ENCODE assay signal across 13 cellular contexts in the genomic region with DNA sequence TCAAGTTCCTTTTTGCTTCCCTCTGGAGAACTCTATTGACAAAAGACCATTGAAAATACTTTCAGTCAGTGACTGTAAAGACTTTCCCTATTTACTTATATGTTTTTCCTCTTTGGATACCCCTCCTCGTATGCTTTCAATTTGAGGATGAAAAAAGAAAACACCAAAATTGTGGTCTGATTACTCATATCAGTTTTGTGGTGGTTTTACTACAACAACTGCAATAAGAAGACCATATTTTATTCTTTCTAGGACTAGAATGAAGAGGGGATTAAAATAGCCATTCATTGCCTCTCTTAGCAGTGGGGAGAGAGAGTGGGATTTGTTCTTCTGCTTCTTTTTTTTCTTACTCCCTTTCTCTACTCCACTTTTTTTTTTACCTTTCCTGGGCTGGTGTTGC.
DNase-seq lines count a peak whose midpoint lies in the region; ATAC-seq, FAIRE-seq and TF ChIP-seq lines count a peak whose summit lies in the region.
"Had no signal": no experiment of that assay in that cellular context is flagged by ENCODE, and none has a peak within 500 bp of the region (broad histone marks: within the 10 kb centered on the region; RNA-seq: fewer than 3 reads in every experiment).

No MANE protein-coding gene starts in this region.

- H3K4me1 ChIP-seq in kidney (ENCODE audit: control insufficient read depth in 1 of 2, insufficient read depth in 1 of 2, low read depth in 1 of 2, low read length in 2 of 2) (peaks cover 26 to 54% of the 10 kb centered on the region in 2 donors), tibial artery (peaks cover 0 to 52% (median 18%) of the 10 kb centered on the region in 4 donors), colonic mucosa (no peaks in the 10 kb centered on the region)

- peaks cover 0 to 6% of the 10 kb centered on the region in 2 donors for H3K36me3 Mint-ChIP-seq in activated T-cell treated with anti-CD3 and anti-CD28 coated beads, Interleukin-2, amount 50 U/mL, for 72 hours (ENCODE audit: insufficient read depth in 2 of 2)
- peaks cover 41% of the 10 kb centered on the region for H3K36me3 Mint-ChIP-seq in activated T-cell treated with anti-CD3 and anti-CD28 coated beads, Interleukin-2, amount 50 U/mL, for 24 hours (ENCODE audit: low read depth)
- H3K36me3 Mint-ChIP-seq in activated B cell treated with CpG ODN at 0.5 μM for 24 hours (ENCODE audit: low read depth) = peaks cover 44% of the 10 kb centered on the region
- peaks cover 14% of the 10 kb centered on the region for H3K36me3 Mint-ChIP-seq in activated CD8-positive, alpha-beta memory T cell treated with anti-CD3 and anti-CD28 coated beads, Interleukin-2, amount 10 ng/mL, durations not matched to agents 7 days and 5 days

- DNase-seq in activated T-cell treated with anti-CD3 and anti-CD28 coated beads, Interleukin-2, amount 50 U/mL, for 72 hours = no peak
- DNase-seq in activated T-cell treated with anti-CD3 and anti-CD28 coated beads, Interleukin-2, amount 50 U/mL, for 24 hours = no peak
- DNase-seq in activated B cell treated with CpG ODN at 0.5 μM for 24 hours = no peak
- DNase-seq in kidney = no peak
- DNase-seq in tibial artery = no peak
- DNase-seq in colonic mucosa = no peak
- no peak for DNase-seq in activated CD8-positive, alpha-beta memory T cell treated with anti-CD3 and anti-CD28 coated beads, Interleukin-2, amount 10 ng/mL, durations not matched to agents 7 days and 5 days
- DNase-seq: activated CD4-positive, alpha-beta T cell treated with anti-CD3 and anti-CD28 coated beads, Interleukin-2, amount 10 ng/mL, durations not matched to agents 7 days and 5 days; left lung had no signal

- ATAC-seq in activated T-cell treated with anti-CD3 and anti-CD28 coated beads, Interleukin-2, amount 50 U/mL, for 72 hours (replicated peaks in 1 of 2) = peak; percentile 26 to 44
- ATAC-seq in activated B cell treated with CpG ODN at 0.5 μM for 24 hours (ENCODE audit: low read depth) (no peak), GM19328 (IDR thresholded peaks at IDR 0.05; ENCODE audit: unreplicated experiment) (no peak)
- ATAC-seq in activated CD8-positive, alpha-beta memory T cell treated with anti-CD3 and anti-CD28 coated beads, Interleukin-2, amount 10 ng/mL, durations not matched to agents 7 days and 5 days = no peak
- ATAC-seq: left lung had no signal

- H3K4me1 Mint-ChIP-seq in activated T-cell treated with anti-CD3 and anti-CD28 coated beads, Interleukin-2, amount 50 U/mL, for 72 hours (ENCODE audit: low read depth) = peaks cover 23% of the 10 kb centered on the region
- H3K4me1 Mint-ChIP-seq in activated T-cell treated with anti-CD3 and anti-CD28 coated beads, Interleukin-2, amount 50 U/mL, for 24 hours (ENCODE audit: low read depth) = peaks cover 22% of the 10 kb centered on the region
- H3K4me1 Mint-ChIP-seq in activated B cell treated with CpG ODN at 0.5 μM for 24 hours = peaks cover 25% of the 10 kb centered on the region
- peaks cover 31% of the 10 kb centered on the region for H3K4me1 Mint-ChIP-seq in activated CD8-positive, alpha-beta memory T cell treated with anti-CD3 and anti-CD28 coated beads, Interleukin-2, amount 10 ng/mL, durations not matched to agents 7 days and 5 days

- H3K9me3 Mint-ChIP-seq in activated T-cell treated with anti-CD3 and anti-CD28 coated beads, Interleukin-2, amount 50 U/mL, for 72 hours = no peaks in the 10 kb centered on the region
- no peaks in the 10 kb centered on the region for H3K9me3 Mint-ChIP-seq in activated T-cell treated with anti-CD3 and anti-CD28 coated beads, Interleukin-2, amount 50 U/mL, for 24 hours
- H3K9me3 Mint-ChIP-seq in activated B cell treated with CpG ODN at 0.5 μM for 24 hours = no peaks in the 10 kb centered on the region
- H3K9me3 Mint-ChIP-seq in activated CD8-positive, alpha-beta memory T cell treated with anti-CD3 and anti-CD28 coated beads, Interleukin-2, amount 10 ng/mL, durations not matched to agents 7 days and 5 days (ENCODE audit: low read depth) = no peaks in the 10 kb centered on the region
- H3K9me3 Mint-ChIP-seq: activated CD4-positive, alpha-beta T cell treated with anti-CD3 and anti-CD28 coated beads, Interleukin-2, amount 10 ng/mL, durations not matched to agents 7 days and 5 days; activated T-helper 2 cell treated with anti-CD3 and anti-CD28 coated beads, Interferon-gamma antibody, Interleukin-2, Interleukin-4, amounts not matched to agents 10 μg/mL and 5 μg/mL and 100 μg/mL, durations not matched to agents 14 hours and 24 hours and 36 hours had no signal

- intact Hi-C loops in activated B cell treated with CpG ODN at 0.5 μM for 24 hours (cut with micrococcal nuclease) (loop anchor here (1.0 kb wide), 1 partner anchor 34 kb away; no protein-coding TSS in a partner anchor), kidney (cut with DNase I) (loop anchor here (10.0 kb wide), 1 partner anchor 129 kb away; a partner anchor contains a TSS), tibial artery (cut with DNase I; ENCODE audit: low total_unique reads) (loop anchor here (10.0 kb wide), 1 partner anchor 129 kb away; a partner anchor contains a TSS), colonic mucosa (cut with DNase I) (loop anchor here (10.0 kb wide), 1 partner anchor 129 kb away; a partner anchor contains a TSS)

- H3K27me3 Mint-ChIP-seq in activated T-cell treated with anti-CD3 and anti-CD28 coated beads, Interleukin-2, amount 50 U/mL, for 72 hours (ENCODE audit: low read depth) = no peaks in the 10 kb centered on the region
- no peaks in the 10 kb centered on the region for H3K27me3 Mint-ChIP-seq in activated T-cell treated with anti-CD3 and anti-CD28 coated beads, Interleukin-2, amount 50 U/mL, for 24 hours
- H3K27me3 Mint-ChIP-seq in activated B cell treated with CpG ODN at 0.5 μM for 24 hours = no peaks in the 10 kb centered on the region
- H3K27me3 Mint-ChIP-seq in activated CD8-positive, alpha-beta memory T cell treated with anti-CD3 and anti-CD28 coated beads, Interleukin-2, amount 10 ng/mL, durations not matched to agents 7 days and 5 days = no peaks in the 10 kb centered on the region
- H3K27me3 Mint-ChIP-seq: activated CD4-positive, alpha-beta T cell treated with anti-CD3 and anti-CD28 coated beads, Interleukin-2, amount 10 ng/mL, durations not matched to agents 7 days and 5 days had no signal

- H3K9ac ChIP-seq in kidney (ENCODE audit: low read length in 2 of 2) (peak overlapping the region in 1 of 2 donors; percentile 5), colonic mucosa (ENCODE audit: low read depth in 2 of 2, low read length in 2 of 2) (no peak overlapping the region)

- CTCF ChIA-PET in activated B cell treated with CpG ODN at 0.5 μM for 24 hours (lab: Charles Lee) = interaction anchor here (3.1 kb wide), 1 partner anchor 132 kb away, joined by 14 read pairs; no protein-coding TSS in a partner anchor
- CTCF ChIA-PET in activated CD8-positive, alpha-beta memory T cell treated with anti-CD3 and anti-CD28 coated beads, Interleukin-2, amount 10 ng/mL, durations not matched to agents 7 days and 5 days (lab: Charles Lee) = no interaction called here

- peak overlapping the region in 1 of 2 donors; percentile 2 for H3K4me3 ChIP-seq in kidney (ENCODE audit: low read length in 2 of 2)
- H3K4me3 ChIP-seq in tibial artery = no peak overlapping the region
- H3K4me3 ChIP-seq in colonic mucosa = no peak overlapping the region
- H3K4me3 ChIP-seq: left lung, tibial nerve had no signal

- H3K36me3 ChIP-seq in kidney (ENCODE audit: control insufficient read depth in 1 of 2, insufficient read depth in 2 of 2, low read length in 2 of 2) (peaks cover 0 to 2% of the 10 kb centered on the region in 2 donors), tibial artery (peaks cover 0 to 4% (median 0%) of the 10 kb centered on the region in 3 donors), colonic mucosa (no peaks in the 10 kb centered on the region)

- H3K27ac ChIP-seq in kidney (ENCODE audit: low read depth in 2 of 2, low read length in 2 of 2) (peak overlapping the region; percentile 43), tibial artery (peak overlapping the region; percentile 10 to 52), colonic mucosa (no peak overlapping the region)

- TF ChIP-seq CTCF in activated B cell treated with CpG ODN at 0.5 μM for 24 hours (IDR thresholded peaks at IDR 0.05) = no peak
- no peak for TF ChIP-seq CTCF in kidney (IDR thresholded peaks at IDR 0.05; ENCODE audit: borderline replicate concordance, extremely low read depth, insufficient read depth)
- TF ChIP-seq CTCF in tibial artery (IDR thresholded peaks at IDR 0.05) = no peak
- TF ChIP-seq CTCF in colonic mucosa (IDR thresholded peaks at IDR 0.05) = no peak

- no peak for FAIRE-seq in kidney (lab: Jason Lieb, UNC)
- FAIRE-seq: A204.1 had no signal

- H3K27me3 ChIP-seq in tibial artery (no peaks in the 10 kb centered on the region), colonic mucosa (no peaks in the 10 kb centered on the region)
- H3K27me3 ChIP-seq: left lung, tibial nerve had no signal

- H3K4me3 Mint-ChIP-seq in activated T-cell treated with anti-CD3 and anti-CD28 coated beads, Interleukin-2, amount 50 U/mL, for 72 hours = peak overlapping the region in 1 of 2 donors; percentile 37
- H3K4me3 Mint-ChIP-seq in activated T-cell treated with anti-CD3 and anti-CD28 coated beads, Interleukin-2, amount 50 U/mL, for 24 hours = no peak overlapping the region
- no peak overlapping the region for H3K4me3 Mint-ChIP-seq in activated B cell treated with CpG ODN at 0.5 μM for 24 hours
- no peak overlapping the region for H3K4me3 Mint-ChIP-seq in activated CD8-positive, alpha-beta memory T cell treated with anti-CD3 and anti-CD28 coated beads, Interleukin-2, amount 10 ng/mL, durations not matched to agents 7 days and 5 days
- H3K4me3 Mint-ChIP-seq: activated CD4-positive, alpha-beta T cell treated with anti-CD3 and anti-CD28 coated beads, Interleukin-2, amount 10 ng/mL, durations not matched to agents 7 days and 5 days had no signal

- POLR2A ChIA-PET in activated B cell treated with CpG ODN at 0.5 μM for 24 hours (lab: Charles Lee) = interaction anchor here (0.8 kb wide), 1 partner anchor 131 kb away, joined by 3 read pairs; a partner anchor contains a TSS

- H3K27ac Mint-ChIP-seq in activated T-cell treated with anti-CD3 and anti-CD28 coated beads, Interleukin-2, amount 50 U/mL, for 72 hours = peak overlapping the region; percentile 59
- no peak overlapping the region for H3K27ac Mint-ChIP-seq in activated T-cell treated with anti-CD3 and anti-CD28 coated beads, Interleukin-2, amount 50 U/mL, for 24 hours
- peak overlapping the region; percentile 25 for H3K27ac Mint-ChIP-seq in activated B cell treated with CpG ODN at 0.5 μM for 24 hours
- H3K27ac Mint-ChIP-seq in activated CD8-positive, alpha-beta memory T cell treated with anti-CD3 and anti-CD28 coated beads, Interleukin-2, amount 10 ng/mL, durations not matched to agents 7 days and 5 days = no peak overlapping the region
- H3K27ac Mint-ChIP-seq: activated CD4-positive, alpha-beta T cell treated with anti-CD3 and anti-CD28 coated beads, Interleukin-2, amount 10 ng/mL, durations not matched to agents 7 days and 5 days; activated T-helper 2 cell treated with anti-CD3 and anti-CD28 coated beads, Interferon-gamma antibody, Interleukin-2, Interleukin-4, amounts not matched to agents 10 μg/mL and 5 μg/mL and 100 μg/mL, durations not matched to agents 14 hours and 24 hours and 36 hours had no signal

- H3K9me3 ChIP-seq in kidney (ENCODE audit: control insufficient read depth in 1 of 2, low read length in 2 of 2) = no peaks in the 10 kb centered on the region
- no peaks in the 10 kb centered on the region for H3K9me3 ChIP-seq in tibial artery
- H3K9me3 ChIP-seq in colonic mucosa = no peaks in the 10 kb centered on the region
- H3K9me3 ChIP-seq: left lung, tibial nerve had no signal

Comparison
In these comparisons a context has a peak if more than half of its experiments do, and no peak if none do; other contexts are left out.
1. H3K27ac Mint-ChIP-seq: peak in activated T-cell treated with anti-CD3 and anti-CD28 coated beads, Interleukin-2, amount 50 U/mL, for 72 hours (single experiment) and activated B cell treated with CpG ODN at 0.5 μM for 24 hours (single experiment); none in activated T-cell treated with anti-CD3 and anti-CD28 coated beads, Interleukin-2, amount 50 U/mL, for 24 hours (single experiment) and activated CD8-positive, alpha-beta memory T cell treated with anti-CD3 and anti-CD28 coated beads, Interleukin-2, amount 10 ng/mL, durations not matched to agents 7 days and 5 days (single experiment).
2. ATAC-seq: peak in activated T-cell treated with anti-CD3 and anti-CD28 coated beads, Interleukin-2, amount 50 U/mL, for 72 hours (2 of 2); none in activated B cell treated with CpG ODN at 0.5 μM for 24 hours (single experiment), GM19328 (single experiment) and activated CD8-positive, alpha-beta memory T cell treated with anti-CD3 and anti-CD28 coated beads, Interleukin-2, amount 10 ng/mL, durations not matched to agents 7 days and 5 days (single experiment).